In genomic region chr3:186821429-186822367, GRCh38 we compare ENCODE assay signal across 9 cellular contexts. TPM values are rescaled to one million over a fixed set of nuclear protein-coding genes. Genes with fewer than 3 reads are reported as not detected.
DNase-seq lines count a peak whose midpoint lies in the region; ATAC-seq and TF ChIP-seq lines count a peak whose summit lies in the region.
"Had no signal": no experiment of that assay in that cellular context is flagged by ENCODE, and none has a peak within 500 bp of the region (broad histone marks: within the 10 kb centered on the region; RNA-seq: fewer than 3 reads in every experiment).

No MANE protein-coding gene starts in this region.

- H3K27ac ChIP-seq in MM.1S (ENCODE audit: low read length): no peak overlapping the region
- H3K27ac ChIP-seq: BLaER1 had no signal

- no peaks in the 10 kb centered on the region for H3K79me2 ChIP-seq in MM.1S (ENCODE audit: low read length)

- DNase-seq in DMS 273 (lab: John Stamatoyannopoulos, UW; ENCODE audit: unreplicated experiment) (peak; percentile 87), DMS 273 treated with DMSO at 0.1 percent for 48 hours (lab: John Stamatoyannopoulos, UW) (no peak), MM.1S (peak; percentile 83), fibroblast of the aortic adventitia (ENCODE audit: low read depth) (peak; percentile 87), renal cortical epithelial cell (ENCODE audit: low read depth) (peak; percentile 58)

- ATAC-seq in SK-N-SH treated with all-trans-retinoic acid at 6 μM for 48 hours (peak; percentile 74), HG02763 (IDR thresholded peaks at IDR 0.05; ENCODE audit: unreplicated experiment) (no peak), GM18517 (IDR thresholded peaks at IDR 0.05; ENCODE audit: unreplicated experiment) (no peak)

- H3F3A ChIP-seq in MM.1S (ENCODE audit: insufficient read depth, low read length): no peaks in the 10 kb centered on the region

- H4K20me1 ChIP-seq in MM.1S (ENCODE audit: insufficient read depth, low read length): no peaks in the 10 kb centered on the region

- no peaks in the 10 kb centered on the region for H3K9me2 ChIP-seq in MM.1S (replicated peaks; ENCODE audit: insufficient read depth, low read length)

- H3K4me3 ChIP-seq in MM.1S (ENCODE audit: low read length) (no peak overlapping the region), fibroblast of the aortic adventitia (ENCODE audit: low read depth, low read length) (peak overlapping the region; percentile 56)
- H3K4me3 ChIP-seq: BLaER1 had no signal

- 0 out of 2 replicates have a peak overlapping the region, but pooled peaks have one; percentile 3 for H3K4me2 ChIP-seq in MM.1S (ENCODE audit: low read depth, low read length)
- H3K4me2 ChIP-seq: BLaER1 had no signal

- H3K36me3 ChIP-seq in MM.1S (replicated peaks; ENCODE audit: insufficient read depth, low read length): no peaks in the 10 kb centered on the region
- H3K36me3 ChIP-seq: BLaER1 had no signal

- H3K27me3 ChIP-seq in MM.1S (replicated peaks; ENCODE audit: insufficient read depth, low read length): peaks cover 5% of the 10 kb centered on the region

- TF ChIP-seq CTCF in MM.1S (IDR thresholded peaks at IDR 0.05; ENCODE audit: low read length) (peak; percentile 81), fibroblast of the aortic adventitia (IDR thresholded peaks at IDR 0.05; ENCODE audit: insufficient read depth, low read length) (peak; percentile 65)

- no peak overlapping the region for H3K9ac ChIP-seq in MM.1S (ENCODE audit: low read length)
- H3K9ac ChIP-seq: BLaER1 had no signal

- no peaks in the 10 kb centered on the region for H3K4me1 ChIP-seq in MM.1S (ENCODE audit: low read length)

- no peak overlapping the region for H2AFZ ChIP-seq in MM.1S (ENCODE audit: low read length)

- no peaks in the 10 kb centered on the region for H3K9me3 ChIP-seq in MM.1S (replicated peaks; ENCODE audit: insufficient read depth, low read length)
- H3K9me3 ChIP-seq: BLaER1 had no signal

TF ChIP-seq in SK-N-SH treated with all-trans-retinoic acid at 6 μM for 48 hours, 23 proteins besides CTCF, POLR2A, EP300 and RAD21:
- no peak for TF ChIP-seq TOX (CRISPR knock-in tag; IDR thresholded peaks at IDR 0.05; ENCODE audit: borderline replicate concordance)
- TF ChIP-seq ISL1 (CRISPR knock-in tag; IDR thresholded peaks at IDR 0.05): 0 out of 2 replicates have a peak, but pooled peaks have one; percentile 7
- TF ChIP-seq CREB5 (CRISPR knock-in tag; IDR thresholded peaks at IDR 0.05; ENCODE audit: low read depth): no peak
- no peak for TF ChIP-seq POU6F1 (CRISPR knock-in tag; IDR thresholded peaks at IDR 0.05; ENCODE audit: borderline replicate concordance, low read depth)

RNA-seq across cellular contexts. Expression of gene RFC4, which starts 15.4 kb away (rescaled TPM):
- 13.2 and 48.4 TPM in 2 replicates for total RNA-seq in fibroblast of the aortic adventitia (ENCODE audit: low replicate concordance)
- total RNA-seq in renal cortical epithelial cell: 22.0 and 35.3 TPM in 2 replicates

RNA-seq across cellular contexts. Expression of gene ADIPOQ, which starts 20.8 kb away (rescaled TPM):
- total RNA-seq in fibroblast of the aortic adventitia (ENCODE audit: low replicate concordance) (not detected in 2 replicates), renal cortical epithelial cell (not detected in 2 replicates)

RNA-seq across cellular contexts. Expression of gene EIF4A2, which starts 38.3 kb away (rescaled TPM):
- 383 and 640 TPM in 2 replicates for total RNA-seq in fibroblast of the aortic adventitia (ENCODE audit: low replicate concordance)
- 725 and 842 TPM in 2 replicates for total RNA-seq in renal cortical epithelial cell
